ENCODE assay signal across 9 cellular contexts in the genomic region with DNA sequence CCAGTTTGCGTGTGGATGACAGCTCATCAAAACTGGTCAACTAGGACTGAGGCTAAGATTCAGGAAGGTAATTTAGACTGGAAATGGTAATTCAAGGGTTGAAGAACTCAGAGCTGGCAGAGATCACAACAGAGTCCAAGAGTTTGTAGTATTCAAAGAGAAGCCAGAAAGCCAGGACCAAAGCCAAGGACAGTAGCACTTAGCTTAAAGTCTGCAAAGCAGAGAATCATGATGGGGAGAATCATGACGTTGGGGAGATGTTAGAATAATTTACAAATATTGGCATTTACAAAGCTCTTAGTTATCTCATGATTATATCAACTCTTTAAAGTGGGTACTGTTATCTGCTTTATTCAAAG. TPM values are rescaled to one million over a fixed set of nuclear protein-coding genes. Genes with fewer than 3 reads are reported as not detected.
A peak's percentile ranks its signal among the peaks of the same experiment; 100 is the strongest.
DNase-seq lines count a peak whose midpoint lies in the region; ATAC-seq and TF ChIP-seq lines count a peak whose summit lies in the region.
"Had no signal": no experiment of that assay in that cellular context is flagged by ENCODE, and none has a peak within 500 bp of the region (broad histone marks: within the 10 kb centered on the region; RNA-seq: fewer than 3 reads in every experiment).

No MANE protein-coding gene starts in this region.

- H3K27ac ChIP-seq in SJSA1 = peak overlapping the region; percentile 94
- H3K27ac ChIP-seq in Peyer's patch = no peak overlapping the region

- H3K4me1 ChIP-seq in SJSA1 (replicated peaks) (peaks cover 55% of the 10 kb centered on the region), Peyer's patch (peaks cover 0 to 7% (median 3%) of the 10 kb centered on the region in 4 donors)

- H3K4me1 Mint-ChIP-seq in immature natural killer cell = peaks cover 46 to 59% of the 10 kb centered on the region in 2 donors

- no peaks in the 10 kb centered on the region for H3K9me3 Mint-ChIP-seq in immature natural killer cell
- H3K9me3 Mint-ChIP-seq: IgD-negative memory B cell had no signal

- H3K36me3 Mint-ChIP-seq in immature natural killer cell = peaks cover 8 to 17% (median 15%) of the 10 kb centered on the region in 3 donors

- H3K4me3 Mint-ChIP-seq in immature natural killer cell = peak overlapping the region in 4 of 5 donors; percentile 46 to 77 (median 64)

- TF ChIP-seq POLR2A in Peyer's patch (IDR thresholded peaks at IDR 0.05) = no peak

- no peaks in the 10 kb centered on the region for H3K27me3 ChIP-seq in SJSA1 (replicated peaks)
- H3K27me3 ChIP-seq in Peyer's patch = no peaks in the 10 kb centered on the region

- H3K27ac Mint-ChIP-seq in immature natural killer cell = peak overlapping the region in 5 of 6 donors; percentile 38 to 88 (median 69)
- H3K27ac Mint-ChIP-seq: IgD-negative memory B cell had no signal

- H3K4me3 ChIP-seq in SJSA1 (no peak overlapping the region), Peyer's patch (no peak overlapping the region)

- H3K9me3 ChIP-seq in SJSA1 (replicated peaks) (no peaks in the 10 kb centered on the region), Peyer's patch (no peaks in the 10 kb centered on the region)

- H3K36me3 ChIP-seq in SJSA1 (peaks cover 51% of the 10 kb centered on the region), Peyer's patch (peaks cover 0 to 18% (median 0%) of the 10 kb centered on the region in 3 donors)

- peak; percentile 36 for ATAC-seq in GM21576 (IDR thresholded peaks at IDR 0.05; ENCODE audit: unreplicated experiment)
- ATAC-seq in HG03097 (IDR thresholded peaks at IDR 0.05; ENCODE audit: low FRiP score, unreplicated experiment) = no peak

- DNase-seq in COLO829 (ENCODE audit: low spot score) = peak; percentile 8
- no peak for DNase-seq in SJSA1 (ENCODE audit: low read depth in 1 of 2, low spot score in 2 of 2)
- DNase-seq in immature natural killer cell = no peak
- no peak for DNase-seq in GM20000 (ENCODE audit: low spot score)
- DNase-seq in activated T-cell treated with anti-CD3 and anti-CD28 coated beads for 4 hours = no peak
- DNase-seq in Peyer's patch = no peak

- TF ChIP-seq CTCF in GM20000 (IDR thresholded peaks at IDR 0.05; ENCODE audit: extremely low read depth, missing control alignments) = no peak
- no peak for TF ChIP-seq CTCF in Peyer's patch (IDR thresholded peaks at IDR 0.05)

- H3K27me3 Mint-ChIP-seq in immature natural killer cell (ENCODE audit: low read depth in 3 of 3) = peaks cover 0 to 4% (median 1%) of the 10 kb centered on the region in 3 donors
- H3K27me3 Mint-ChIP-seq: IgD-negative memory B cell had no signal

RNA-seq across cellular contexts. Expression of a gene that starts 32.6 kb away (rescaled TPM):
- 146 and 168 TPM in 2 replicates for total RNA-seq in SJSA1 (2014; rRNA removed; shearing (Covaris generic))
- polyA plus RNA-seq in immature natural killer cell = 10 to 100 TPM; 32.7 to 52.4 (median 38.0) TPM
- total RNA-seq in Peyer's patch = 100 to 1,000 TPM in 1 of 4 donors, 10 to 100 TPM in 3; 58.6 to 101 (median 75.6) TPM
